ENCODE assay signal across 1 cellular context in genomic region chr15:70875001-70875782, GRCh38.
TF ChIP-seq lines count a peak whose summit lies in the region.

No MANE protein-coding gene starts in this region.

TF ChIP-seq in neural cell, 6 proteins besides CTCF, POLR2A, EP300 and RAD21 (continued from another document):
- TF ChIP-seq REST (IDR thresholded peaks at IDR 0.05; ENCODE audit: borderline replicate concordance) (no peak), SMC3 (conservative IDR thresholded peaks at IDR 0.05; ENCODE audit: poor library complexity) (no peak)
